In the genomic region with DNA sequence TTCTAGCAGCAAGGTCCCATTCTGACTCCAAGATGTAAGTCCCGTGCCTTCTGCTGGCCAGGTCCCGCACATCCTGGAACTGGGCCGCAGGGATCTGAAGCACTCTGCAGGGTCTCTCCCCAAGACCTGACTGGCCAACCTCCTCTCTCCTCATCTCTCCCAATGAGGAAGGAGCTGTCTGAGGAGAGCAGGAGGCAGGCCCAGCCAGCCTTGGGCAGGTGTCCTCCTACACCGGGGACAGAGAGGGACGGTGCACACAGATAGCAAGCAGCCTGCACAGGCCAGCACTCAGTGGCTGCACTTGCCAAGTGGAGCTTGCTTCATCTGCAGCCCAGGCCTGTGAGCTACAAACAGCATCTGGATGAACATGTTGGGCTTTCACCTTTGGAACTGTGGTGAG, we compare ENCODE assay signal across 22 cellular contexts.
DNase-seq lines count a peak whose midpoint lies in the region; ATAC-seq and TF ChIP-seq lines count a peak whose summit lies in the region.
"Had no signal": no experiment of that assay in that cellular context is flagged by ENCODE, and none has a peak within 500 bp of the region (broad histone marks: within the 10 kb centered on the region; RNA-seq: fewer than 3 reads in every experiment).

No MANE protein-coding gene starts in this region.

- no peak overlapping the region for H2AFZ ChIP-seq in mesenchymal stem cell (ENCODE audit: low read depth, low read length)
- H2AFZ ChIP-seq: GM23338 had no signal

- CTCF ChIA-PET in activated CD8-positive, alpha-beta memory T cell treated with anti-CD3 and anti-CD28 coated beads, Interleukin-2, amount 10 ng/mL, durations not matched to agents 7 days and 5 days (lab: Charles Lee) = no interaction called here

- peak overlapping the region in 1 of 2 experiments; percentile 87 for H3K14ac ChIP-seq in mesenchymal stem cell (ENCODE audit: low read length in 2 of 2)

- no peak overlapping the region for H2BK15ac ChIP-seq in mesenchymal stem cell (ENCODE audit: low read depth, poor library complexity, severe bottlenecking)

- no peak overlapping the region for H2AK5ac ChIP-seq in mesenchymal stem cell (ENCODE audit: low read length, severe bottlenecking)

- H3K27ac Mint-ChIP-seq in activated CD8-positive, alpha-beta memory T cell treated with anti-CD3 and anti-CD28 coated beads, Interleukin-2, amount 10 ng/mL, durations not matched to agents 7 days and 5 days = no peak overlapping the region
- H3K27ac Mint-ChIP-seq: activated naive CD8-positive, alpha-beta T cell; activated T-helper 17 cell treated with anti-CD3 and anti-CD28 coated beads, Interleukin-2, amount 50 U/mL, for 72 hours; GM23338; memory B cell; stimulated activated memory B cell treated with anti-CD40 and anti-IgM and Interleukin-4, amounts not matched to agents 10 μg/mL and 1 μg/mL and 100 μg/mL, for 72 hours; T-helper 1 cell treated with Interleukin-12 subunit alpha and Interleukin-12 subunit beta and Interleukin-4 antibody, amounts not matched to agents 30 μg/mL and 1 μg/mL, for 36 hours had no signal

- peaks cover 6% of the 10 kb centered on the region for H3K27me3 Mint-ChIP-seq in activated CD8-positive, alpha-beta memory T cell treated with anti-CD3 and anti-CD28 coated beads, Interleukin-2, amount 10 ng/mL, durations not matched to agents 7 days and 5 days
- H3K27me3 Mint-ChIP-seq: activated naive CD8-positive, alpha-beta T cell had no signal

- H3K9ac ChIP-seq in colonic mucosa (ENCODE audit: low read depth in 2 of 2, low read length in 2 of 2) (no peak overlapping the region), mesenchymal stem cell (ENCODE audit: low read length) (no peak overlapping the region)

- intact Hi-C loops in colonic mucosa (cut with DNase I) = no loop called here

- no peak for ATAC-seq in activated CD8-positive, alpha-beta memory T cell treated with anti-CD3 and anti-CD28 coated beads, Interleukin-2, amount 10 ng/mL, durations not matched to agents 7 days and 5 days
- no peak for ATAC-seq in upper lobe of left lung (ENCODE audit: low FRiP score in 2 of 2)
- no peak for ATAC-seq in HG02642 (IDR thresholded peaks at IDR 0.05; ENCODE audit: poor library complexity, unreplicated experiment)
- no peak for ATAC-seq in HG02798 (IDR thresholded peaks at IDR 0.05; ENCODE audit: poor library complexity, unreplicated experiment)
- ATAC-seq: activated T-helper 17 cell treated with anti-CD3 and anti-CD28 coated beads, Interleukin-2, amount 50 U/mL, for 72 hours; GM23338; stimulated activated memory B cell treated with anti-CD40 and anti-IgM and Interleukin-4, amounts not matched to agents 10 μg/mL and 1 μg/mL and 100 μg/mL, for 72 hours had no signal

- H3K79me1 ChIP-seq in mesenchymal stem cell (replicated peaks; ENCODE audit: low read length, poor library complexity, severe bottlenecking) = no peaks in the 10 kb centered on the region

- H3K9me3 Mint-ChIP-seq in activated CD8-positive, alpha-beta memory T cell treated with anti-CD3 and anti-CD28 coated beads, Interleukin-2, amount 10 ng/mL, durations not matched to agents 7 days and 5 days (ENCODE audit: low read depth) = no peaks in the 10 kb centered on the region
- H3K9me3 Mint-ChIP-seq: activated T-helper 17 cell treated with anti-CD3 and anti-CD28 coated beads, Interleukin-2, amount 50 U/mL, for 72 hours; dendritic cell treated with granulocyte-macrophage colony-stimulating factor and Interleukin-4, amounts not matched to agents 40 ng/mL and 50 ng/mL, for 4 days; GM23338; memory B cell; stimulated activated memory B cell treated with anti-CD40 and anti-IgM and Interleukin-4, amounts not matched to agents 10 μg/mL and 1 μg/mL and 100 μg/mL, for 72 hours; T-helper 1 cell treated with Interleukin-12 subunit alpha and Interleukin-12 subunit beta and Interleukin-4 antibody, amounts not matched to agents 30 μg/mL and 1 μg/mL, for 36 hours had no signal

- H2BK120ac ChIP-seq in mesenchymal stem cell (ENCODE audit: low read depth, low read length) = no peak overlapping the region

- no peaks in the 10 kb centered on the region for H3K36me3 Mint-ChIP-seq in activated CD8-positive, alpha-beta memory T cell treated with anti-CD3 and anti-CD28 coated beads, Interleukin-2, amount 10 ng/mL, durations not matched to agents 7 days and 5 days
- H3K36me3 Mint-ChIP-seq: activated naive CD8-positive, alpha-beta T cell; CD8-positive, alpha-beta memory T cell; memory B cell; stimulated activated memory B cell treated with anti-CD40 and anti-IgM and Interleukin-4, amounts not matched to agents 10 μg/mL and 1 μg/mL and 100 μg/mL, for 72 hours had no signal

- H3K4me3 ChIP-seq in colonic mucosa (no peak overlapping the region), mesenchymal stem cell (ENCODE audit: insufficient read depth in 1 of 2, low read depth in 1 of 2, low read length in 2 of 2) (no peak overlapping the region), upper lobe of left lung (no peak overlapping the region)
- H3K4me3 ChIP-seq: ascending aorta, GM23338 had no signal

- peaks cover 15% of the 10 kb centered on the region for H3K4me1 Mint-ChIP-seq in activated CD8-positive, alpha-beta memory T cell treated with anti-CD3 and anti-CD28 coated beads, Interleukin-2, amount 10 ng/mL, durations not matched to agents 7 days and 5 days
- H3K4me1 Mint-ChIP-seq: memory B cell; stimulated activated memory B cell treated with anti-CD40 and anti-IgM and Interleukin-4, amounts not matched to agents 10 μg/mL and 1 μg/mL and 100 μg/mL, for 72 hours had no signal

- peak overlapping the region; percentile 78 for H4K91ac ChIP-seq in mesenchymal stem cell (ENCODE audit: low read length)

- no peak overlapping the region for H3K4me3 Mint-ChIP-seq in activated CD8-positive, alpha-beta memory T cell treated with anti-CD3 and anti-CD28 coated beads, Interleukin-2, amount 10 ng/mL, durations not matched to agents 7 days and 5 days
- H3K4me3 Mint-ChIP-seq: activated naive CD8-positive, alpha-beta T cell; activated T-helper 17 cell treated with anti-CD3 and anti-CD28 coated beads, Interleukin-2, amount 50 U/mL, for 72 hours; CD8-positive, alpha-beta memory T cell; dendritic cell treated with granulocyte-macrophage colony-stimulating factor and Interleukin-4, amounts not matched to agents 40 ng/mL and 50 ng/mL, for 4 days; GM23338; memory B cell; stimulated activated memory B cell treated with anti-CD40 and anti-IgM and Interleukin-4, amounts not matched to agents 10 μg/mL and 1 μg/mL and 100 μg/mL, for 72 hours; T-helper 1 cell treated with Interleukin-12 subunit alpha and Interleukin-12 subunit beta and Interleukin-4 antibody, amounts not matched to agents 30 μg/mL and 1 μg/mL, for 36 hours had no signal

- no peak for TF ChIP-seq EP300 in upper lobe of left lung (IDR thresholded peaks at IDR 0.05)

- no peak overlapping the region for H3K4ac ChIP-seq in mesenchymal stem cell (ENCODE audit: low read depth in 1 of 2, low read length in 2 of 2)

- no peak for TF ChIP-seq CTCF in colonic mucosa (IDR thresholded peaks at IDR 0.05)
- TF ChIP-seq CTCF in upper lobe of left lung (IDR thresholded peaks at IDR 0.05) = no peak

- H4K8ac ChIP-seq in mesenchymal stem cell (ENCODE audit: low read length) = no peak overlapping the region

- H3K27me3 ChIP-seq in colonic mucosa = no peaks in the 10 kb centered on the region
- H3K27me3 ChIP-seq in mesenchymal stem cell (ENCODE audit: control insufficient read depth in 1 of 2, insufficient read depth in 1 of 2, low read length in 2 of 2) = no peaks in the 10 kb centered on the region
- no peaks in the 10 kb centered on the region for H3K27me3 ChIP-seq in upper lobe of left lung
- H3K27me3 ChIP-seq: ascending aorta had no signal

- no peak overlapping the region for H2BK12ac ChIP-seq in mesenchymal stem cell (ENCODE audit: low read length in 2 of 2)

- H3K36me3 ChIP-seq in colonic mucosa = no peaks in the 10 kb centered on the region
- H3K36me3 ChIP-seq in mesenchymal stem cell (ENCODE audit: control insufficient read depth in 1 of 2, insufficient read depth in 2 of 2, low read depth in 1 of 2, low read length in 2 of 2) = no peaks in the 10 kb centered on the region
- H3K36me3 ChIP-seq in upper lobe of left lung = no peaks in the 10 kb centered on the region
- H3K36me3 ChIP-seq: ascending aorta had no signal

- H2BK5ac ChIP-seq in mesenchymal stem cell (ENCODE audit: low read depth, low read length, poor library complexity, severe bottlenecking) = no peak overlapping the region

- H3K4me1 ChIP-seq in colonic mucosa (peaks cover 24% of the 10 kb centered on the region), mesenchymal stem cell (ENCODE audit: control insufficient read depth, insufficient read depth, low read depth, low read length) (peaks cover 17% of the 10 kb centered on the region), upper lobe of left lung (peaks cover 44 to 61% (median 47%) of the 10 kb centered on the region in 4 donors)

- TF ChIP-seq POLR2A in upper lobe of left lung (IDR thresholded peaks at IDR 0.05) = no peak

- peak; percentile 33 for DNase-seq in activated CD8-positive, alpha-beta memory T cell treated with anti-CD3 and anti-CD28 coated beads, Interleukin-2, amount 10 ng/mL, durations not matched to agents 7 days and 5 days
- no peak for DNase-seq in activated CD8-positive, alpha-beta memory T cell treated with anti-CD3 and anti-CD28 coated beads for 24 hours
- peak; percentile 17 for DNase-seq in colonic mucosa
- DNase-seq in mesenchymal stem cell = no peak
- DNase-seq in upper lobe of left lung = peak in 1 of 2 donors; percentile 30
- DNase-seq in DMS 273 (lab: John Stamatoyannopoulos, UW; ENCODE audit: unreplicated experiment) = no peak
- DNase-seq: 8988T; activated CD4-positive, alpha-beta T cell treated with anti-CD3 and anti-CD28 coated beads for 48 hours; CD8-positive, alpha-beta memory T cell; glutamatergic neuron; NCI-H1048; stimulated activated CD4-positive, alpha-beta T cell treated with anti-CD3 and anti-CD28 coated beads, Interleukin-4, amount 100 ng/mL, for 1 hour had no signal

- WGBS in mesenchymal stem cell = 97% methylated on average over 5 of the region's 5 CpGs
- WGBS in upper lobe of left lung, 2 donors = 87% methylated on average over 5 of the region's 5 CpGs; no CpG with 5 or more reads in 1 of the 2 donors

- no peak overlapping the region for H3K4me2 ChIP-seq in mesenchymal stem cell (ENCODE audit: low read length, poor library complexity, severe bottlenecking)
- H3K4me2 ChIP-seq: GM23338 had no signal

- H3K23ac ChIP-seq in mesenchymal stem cell (ENCODE audit: low read length in 2 of 2) = no peak overlapping the region

- H3K9me3 ChIP-seq in colonic mucosa = no peaks in the 10 kb centered on the region
- no peaks in the 10 kb centered on the region for H3K9me3 ChIP-seq in mesenchymal stem cell (ENCODE audit: control insufficient read depth, low read length)
- no peaks in the 10 kb centered on the region for H3K9me3 ChIP-seq in upper lobe of left lung
- H3K9me3 ChIP-seq: ascending aorta had no signal

- H3K27ac ChIP-seq in colonic mucosa (no peak overlapping the region), mesenchymal stem cell (ENCODE audit: low read length, poor library complexity, severe bottlenecking) (no peak overlapping the region), upper lobe of left lung (peak overlapping the region; percentile 68 to 85 (median 82))

- H3K18ac ChIP-seq in mesenchymal stem cell (ENCODE audit: low read depth in 1 of 2, low read length in 2 of 2) = peak overlapping the region; percentile 35 to 61

Comparison
In these comparisons a context has a peak if more than half of its experiments do, and no peak if none do; other contexts are left out.
1. DNase-seq: peak in activated CD8-positive, alpha-beta memory T cell treated with anti-CD3 and anti-CD28 coated beads, Interleukin-2, amount 10 ng/mL, durations not matched to agents 7 days and 5 days (single experiment) and colonic mucosa (single experiment); none in activated CD8-positive, alpha-beta memory T cell treated with anti-CD3 and anti-CD28 coated beads for 24 hours (single experiment), mesenchymal stem cell (single experiment) and DMS 273 (single experiment).
2. H3K27ac ChIP-seq: peak in upper lobe of left lung (4 of 4); none in colonic mucosa (single experiment) and mesenchymal stem cell (single experiment).